ENCODE assay signal across 25 cellular contexts in the genomic region with DNA sequence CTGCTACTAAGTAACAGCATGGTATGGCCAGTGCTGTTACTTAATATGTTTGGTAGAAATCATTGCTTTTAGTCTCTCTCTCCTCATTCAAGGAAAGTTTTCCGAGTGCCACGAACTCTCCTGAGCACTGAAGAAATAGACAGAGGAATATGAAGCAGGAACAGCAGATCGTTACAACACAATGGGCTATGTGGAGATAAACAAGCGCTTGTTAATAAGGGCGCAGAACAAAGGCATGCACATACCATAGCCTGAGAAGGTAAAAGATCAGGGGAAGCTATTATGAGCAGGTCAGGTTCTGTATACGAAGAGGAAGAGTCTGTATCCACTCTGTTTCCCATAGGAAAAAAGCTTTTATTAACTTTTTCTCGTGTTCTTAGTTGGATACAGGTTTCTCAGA.
"Had no signal": no experiment of that assay in that cellular context is flagged by ENCODE, and none has a peak within 500 bp of the region (broad histone marks: within the 10 kb centered on the region; RNA-seq: fewer than 3 reads in every experiment).

No MANE protein-coding gene starts in this region.

- H3K36me3 ChIP-seq: stomach, suprapubic skin, thoracic aorta, thyroid gland, tibial artery, tibial nerve, transverse colon, upper lobe of left lung, upper lobe of right lung, uterus, vagina had no signal

- H3K27ac ChIP-seq: stomach, suprapubic skin, testis, thoracic aorta, thyroid gland, tibial artery, tibial nerve, transverse colon, upper lobe of left lung, upper lobe of right lung, uterus, vagina had no signal

- H3K9me3 ChIP-seq: suprapubic skin, testis, thoracic aorta, thyroid gland, tibial artery, tibial nerve, transverse colon, upper lobe of left lung, upper lobe of right lung, uterus, vagina had no signal

- H3K4me1 ChIP-seq: stomach, suprapubic skin, testis, thyroid gland, tibial artery, tibial nerve, transverse colon, upper lobe of left lung, upper lobe of right lung, uterus, vagina had no signal

- H3K27me3 ChIP-seq: stomach, suprapubic skin, testis, thyroid gland, tibial artery, tibial nerve, transverse colon, upper lobe of left lung, upper lobe of right lung, uterus, vagina had no signal

- DNase-seq: stimulated activated CD4-positive, alpha-beta T cell treated with anti-CD3 and anti-CD28 coated beads, Interleukin-2, amount 100 ng/mL, for 48 hours; stimulated activated CD4-positive, alpha-beta T cell treated with anti-CD3 and anti-CD28 coated beads, Interleukin-4, amount 100 ng/mL, for 1 hour; stimulated activated CD4-positive, alpha-beta T cell treated with anti-CD3 and anti-CD28 coated beads, Interleukin-4, amount 100 ng/mL, for 24 hours; stimulated activated CD4-positive, alpha-beta T cell treated with anti-CD3 and anti-CD28 coated beads, Interleukin-4, amount 100 ng/mL, for 4 hours; stimulated activated CD8-positive, alpha-beta memory T cell treated with anti-CD3 and anti-CD28 coated beads, Interleukin-4, amount 100 ng/mL, for 48 hours; stimulated activated naive B cell treated with anti-CD40 and anti-IgM and Interleukin-4, amounts not matched to agents 10 μg/mL and 1 μg/mL and 100 μg/mL, for 72 hours; stimulated activated naive CD4-positive, alpha-beta T cell; stimulated activated naive CD4-positive, alpha-beta T cell treated with Interleukin-2 at 50 U/mL for 16 hours; stimulated activated naive CD8-positive, alpha-beta T cell treated with anti-CD3 and anti-CD28 coated beads, Interleukin-15, amount 100 ng/mL, for 72 hours; stimulated activated naive CD8-positive, alpha-beta T cell treated with anti-CD3 and anti-CD28 coated beads, Interleukin-15, Interleukin-2, amounts not matched to agents 100 U/mL and 50 U/mL, for 24 hours; stomach; substantia nigra; testis; thyroid gland; tibial artery; transverse colon; upper lobe of left lung; upper lobe of right lung; uterus had no signal

- H3K4me3 ChIP-seq: stomach, suprapubic skin, testis, thoracic aorta, thyroid gland, tibial artery, tibial nerve, transverse colon, upper lobe of left lung, upper lobe of right lung, uterus, vagina had no signal

- ATAC-seq: stimulated activated effector memory CD8-positive, alpha-beta T cell treated with anti-CD3 and anti-CD28 coated beads, Interleukin-12 subunit alpha, Interleukin-12 subunit beta, amount 100 ng/mL, for 72 hours; stimulated activated memory B cell treated with anti-CD40 and anti-IgM and Interleukin-4, amounts not matched to agents 10 μg/mL and 1 μg/mL and 100 μg/mL, for 72 hours; stimulated activated naive B cell treated with anti-CD40 and anti-IgM and Interleukin-4, amounts not matched to agents 10 μg/mL and 1 μg/mL and 100 μg/mL, for 72 hours; stimulated activated naive CD8-positive, alpha-beta T cell treated with anti-CD3 and anti-CD28 coated beads, Interleukin-15, Interleukin-2, amounts not matched to agents 100 U/mL and 50 U/mL, for 24 hours; upper lobe of right lung had no signal
